Comparison of ENCODE assay signal across 11 cellular contexts in genomic region chr11:8258771-8259170, GRCh38. TPM values are rescaled to one million over a fixed set of nuclear protein-coding genes. Genes with fewer than 3 reads are reported as not detected.
DNase-seq lines count a peak whose midpoint lies in the region; ATAC-seq, FAIRE-seq and TF ChIP-seq lines count a peak whose summit lies in the region.
"Had no signal": no experiment of that assay in that cellular context is flagged by ENCODE, and none has a peak within 500 bp of the region (broad histone marks: within the 10 kb centered on the region; RNA-seq: fewer than 3 reads in every experiment).

No MANE protein-coding gene starts in this region.

- H3K4me3 ChIP-seq in astrocyte of the spinal cord (ENCODE audit: low read depth, low read length), result no peak overlapping the region

- no peak for TF ChIP-seq RAD21 in Ishikawa (IDR thresholded peaks at IDR 0.05; ENCODE audit: low read depth)

- DNase-seq in AG20443 (ENCODE audit: low spot score) (peak; percentile 48), astrocyte of the spinal cord (ENCODE audit: low read depth, low spot score) (peak; percentile 24), left kidney (ENCODE audit: low read depth, low spot score) (peak; percentile 57), GM12891 (ENCODE audit: insufficient read length, low spot score) (no peak), HUDEP-2 (lab: John Stamatoyannopoulos, UW; ENCODE audit: unreplicated experiment in 76 of 76) (no peak), activated T-cell treated with anti-CD3 and anti-CD28 coated beads for 4 hours (no peak)
- DNase-seq: activated CD4-positive, alpha-beta T cell treated with anti-CD3 and anti-CD28 coated beads, Interleukin-2, amount 10 ng/mL, durations not matched to agents 24 days and 14 days; CD8-positive, alpha-beta memory T cell had no signal

- no peak for ATAC-seq in HG02884 (IDR thresholded peaks at IDR 0.05; ENCODE audit: unreplicated experiment)

- TF ChIP-seq EP300 in Ishikawa (IDR thresholded peaks at IDR 0.05; ENCODE audit: borderline replicate concordance), result no peak

- in situ Hi-C loops in astrocyte of the spinal cord (cut with HindIII; ENCODE audit: low sequenced_read_pairs), result no loop called here

- TF ChIP-seq POLR2A in GM12891 (IDR thresholded peaks at IDR 0.05; ENCODE audit: low read depth, low read length), result no peak

- no peak for TF ChIP-seq CTCF in astrocyte of the spinal cord (IDR thresholded peaks at IDR 0.05; ENCODE audit: low read depth, low read length)

- no peak for FAIRE-seq in GM12891 (lab: Jason Lieb, UNC)

TF ChIP-seq in Ishikawa, 13 proteins besides CTCF, POLR2A, EP300 and RAD21:
- TF ChIP-seq TCF12 (IDR thresholded peaks at IDR 0.05; ENCODE audit: low read depth) (no peak), CEBPB (IDR thresholded peaks at IDR 0.05) (peak; percentile 84)
- TF ChIP-seq, protein P1, sequence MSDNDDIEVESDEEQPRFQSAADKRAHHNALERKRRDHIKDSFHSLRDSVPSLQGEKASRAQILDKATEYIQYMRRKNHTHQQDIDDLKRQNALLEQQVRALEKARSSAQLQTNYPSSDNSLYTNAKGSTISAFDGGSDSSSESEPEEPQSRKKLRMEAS (IDR thresholded peaks at IDR 0.05), result no peak

TF ChIP-seq in GM12891, 5 proteins besides CTCF, POLR2A, EP300 and RAD21:
- TF ChIP-seq POU2F2 (IDR thresholded peaks at IDR 0.05; ENCODE audit: low read depth, low read length) (no peak), POLR2AphosphoS5 (IDR thresholded peaks at IDR 0.05; ENCODE audit: low read depth, low read length) (no peak), SPI1 (IDR thresholded peaks at IDR 0.05; ENCODE audit: low read depth, low read length) (no peak), PAX5 (IDR thresholded peaks at IDR 0.05; ENCODE audit: insufficient read depth, low read length, severe bottlenecking) (no peak), TAF1 (IDR thresholded peaks at IDR 0.05; ENCODE audit: low read depth, low read length) (no peak)

RNA-seq across cellular contexts. Expression of gene LMO1, which starts 4.9 kb away (rescaled TPM):
- polyA plus RNA-seq in GM12891 (2012; ENCODE audit: low read depth, missing spikeins), result not detected
- polyA plus RNA-seq: aorta had no signal

Comparison
In these comparisons a context has a peak if more than half of its experiments do, and no peak if none do; other contexts are left out.
1. DNase-seq: peak in AG20443 (single experiment), astrocyte of the spinal cord (single experiment) and left kidney (single experiment); none in GM12891 (single experiment), HUDEP-2 (0 of 76) and activated T-cell treated with anti-CD3 and anti-CD28 coated beads for 4 hours (single experiment).